Comparison of ENCODE assay signal across 1 cellular context in genomic region chr15:83085461-83085860, GRCh38.
TF ChIP-seq lines count a peak whose summit lies in the region.

No MANE protein-coding gene starts in this region.

TF ChIP-seq in H1, 55 proteins besides CTCF, POLR2A, EP300 and RAD21:
- TF ChIP-seq YY1 (IDR thresholded peaks at IDR 0.05; ENCODE audit: low read depth, low read length) = 0 out of 2 replicates have a peak, but pooled peaks have one; percentile 18
